Comparison of ENCODE assay signal across 8 cellular contexts in genomic region chr11:68142028-68142412, GRCh38. TPM values are rescaled to one million over a fixed set of nuclear protein-coding genes. Genes with fewer than 3 reads are reported as not detected.
A peak's percentile ranks its signal among the peaks of the same experiment; 100 is the strongest.
DNase-seq lines count a peak whose midpoint lies in the region; ATAC-seq and TF ChIP-seq lines count a peak whose summit lies in the region.

No MANE protein-coding gene starts in this region.

- no peak overlapping the region for H2BK15ac ChIP-seq in mesenchymal stem cell (ENCODE audit: low read depth, poor library complexity, severe bottlenecking)

- 95% methylated on average over 13 of the region's 13 CpGs for WGBS in mesenchymal stem cell

- no peak overlapping the region for H3K14ac ChIP-seq in mesenchymal stem cell (ENCODE audit: low read length in 2 of 2)

- H4K91ac ChIP-seq in mesenchymal stem cell (ENCODE audit: low read length): no peak overlapping the region

- H3K4me3 Mint-ChIP-seq in activated naive CD8-positive, alpha-beta T cell: peak overlapping the region; percentile 40

- H2BK5ac ChIP-seq in mesenchymal stem cell (ENCODE audit: low read depth, low read length, poor library complexity, severe bottlenecking): no peak overlapping the region

- peaks cover 13% of the 10 kb centered on the region for H3K4me1 Mint-ChIP-seq in activated naive CD8-positive, alpha-beta T cell (ENCODE audit: low read depth)

- DNase-seq in DND-41: peak; percentile 73
- DNase-seq in RPMI8226: peak; percentile 92
- DNase-seq in stimulated activated CD4-positive, alpha-beta T cell treated with anti-CD3 and anti-CD28 coated beads, Interleukin-1b, Interleukin-23, amount 100 ng/mL, for 48 hours: peak; percentile 66
- DNase-seq in mesenchymal stem cell: no peak
- no peak for DNase-seq in NCI-H1092 (lab: John Stamatoyannopoulos, UW)
- DNase-seq in NCI-H774 (lab: John Stamatoyannopoulos, UW): no peak

- H3K79me1 ChIP-seq in mesenchymal stem cell (replicated peaks; ENCODE audit: low read length, poor library complexity, severe bottlenecking): no peaks in the 10 kb centered on the region

- H3K9me3 Mint-ChIP-seq in activated naive CD8-positive, alpha-beta T cell (ENCODE audit: low read depth): no peaks in the 10 kb centered on the region

- ATAC-seq in DND-41 (ENCODE audit: insufficient read depth, low read depth) (peak; percentile 88), GM21515 (IDR thresholded peaks at IDR 0.05; ENCODE audit: unreplicated experiment) (no peak)

- no peak overlapping the region for H3K4ac ChIP-seq in mesenchymal stem cell (ENCODE audit: low read depth in 1 of 2, low read length in 2 of 2)

- no peak overlapping the region for H3K27ac Mint-ChIP-seq in activated naive CD8-positive, alpha-beta T cell

- peak overlapping the region; percentile 52 for H3K4me2 ChIP-seq in DND-41 (ENCODE audit: insufficient read depth, low read length)
- no peak overlapping the region for H3K4me2 ChIP-seq in mesenchymal stem cell (ENCODE audit: low read length, poor library complexity, severe bottlenecking)

- H2AK5ac ChIP-seq in mesenchymal stem cell (ENCODE audit: low read length, severe bottlenecking): no peak overlapping the region

- H3K4me1 ChIP-seq in DND-41 (ENCODE audit: insufficient read depth, low read length) (peaks cover 26% of the 10 kb centered on the region), mesenchymal stem cell (ENCODE audit: control insufficient read depth, insufficient read depth, low read depth, low read length) (peaks cover 20% of the 10 kb centered on the region)

- TF ChIP-seq CTCF in DND-41 (IDR thresholded peaks at IDR 0.05; ENCODE audit: borderline replicate concordance, extremely low read depth, low read length, poor library complexity, severe bottlenecking): no peak

- H2BK120ac ChIP-seq in mesenchymal stem cell (ENCODE audit: low read depth, low read length): no peak overlapping the region

- H3K27me3 ChIP-seq in DND-41 (ENCODE audit: insufficient read depth, low read length, poor library complexity) (no peaks in the 10 kb centered on the region), mesenchymal stem cell (ENCODE audit: control insufficient read depth in 1 of 2, insufficient read depth in 1 of 2, low read length in 2 of 2) (peaks cover 0 to 7% of the 10 kb centered on the region in 2 experiments)

- no peak overlapping the region for H3K23ac ChIP-seq in mesenchymal stem cell (ENCODE audit: low read length in 2 of 2)

- H3K9me3 ChIP-seq in DND-41 (ENCODE audit: insufficient read depth, low read length, severe bottlenecking): no peaks in the 10 kb centered on the region
- H3K9me3 ChIP-seq in mesenchymal stem cell (ENCODE audit: control insufficient read depth, low read length): no peaks in the 10 kb centered on the region

- no peaks in the 10 kb centered on the region for H3K36me3 Mint-ChIP-seq in activated naive CD8-positive, alpha-beta T cell

- H2AFZ ChIP-seq in DND-41 (ENCODE audit: low read depth, low read length): no peak overlapping the region
- no peak overlapping the region for H2AFZ ChIP-seq in mesenchymal stem cell (ENCODE audit: low read depth, low read length)

- no peak overlapping the region for H4K8ac ChIP-seq in mesenchymal stem cell (ENCODE audit: low read length)

- peaks cover 2% of the 10 kb centered on the region for H3K27me3 Mint-ChIP-seq in activated naive CD8-positive, alpha-beta T cell

- H3K79me2 ChIP-seq in DND-41 (ENCODE audit: insufficient read depth, low read length): no peaks in the 10 kb centered on the region

- H3K36me3 ChIP-seq in DND-41 (ENCODE audit: insufficient read depth, low read length): no peaks in the 10 kb centered on the region
- H3K36me3 ChIP-seq in mesenchymal stem cell (ENCODE audit: control insufficient read depth in 1 of 2, insufficient read depth in 2 of 2, low read depth in 1 of 2, low read length in 2 of 2): no peaks in the 10 kb centered on the region

- no peak overlapping the region for H2BK12ac ChIP-seq in mesenchymal stem cell (ENCODE audit: low read length in 2 of 2)

- H3K4me3 ChIP-seq in DND-41 (ENCODE audit: low read depth in 1 of 2, low read length in 2 of 2): peak overlapping the region in 1 of 2 experiments; percentile 28; a peak in 2 of 4 replicates
- no peak overlapping the region for H3K4me3 ChIP-seq in mesenchymal stem cell (ENCODE audit: insufficient read depth in 1 of 2, low read depth in 1 of 2, low read length in 2 of 2)

- peaks cover 21% of the 10 kb centered on the region for H4K20me1 ChIP-seq in DND-41 (ENCODE audit: insufficient read depth, low read length)

- H3K18ac ChIP-seq in mesenchymal stem cell (ENCODE audit: low read depth in 1 of 2, low read length in 2 of 2): no peak overlapping the region

- H3K27ac ChIP-seq in DND-41 (ENCODE audit: low read length): peak overlapping the region; percentile 52
- no peak overlapping the region for H3K27ac ChIP-seq in mesenchymal stem cell (ENCODE audit: low read length, poor library complexity, severe bottlenecking)

- H3K9ac ChIP-seq in DND-41 (ENCODE audit: low read depth, low read length) (0 out of 2 replicates have a peak overlapping the region, but pooled peaks have one; percentile 8), mesenchymal stem cell (ENCODE audit: low read length) (no peak overlapping the region)

RNA-seq across cellular contexts. Expression of gene CHKA, which starts 20.8 kb away (rescaled TPM):
- polyA plus RNA-seq in mesenchymal stem cell (2013, experiment 1 of 2): 22.7 TPM
- polyA plus RNA-seq in mesenchymal stem cell (2013, experiment 2 of 2): 22.9 TPM

Comparison
In these comparisons a context has a peak if more than half of its experiments do, and no peak if none do; other contexts are left out.
1. DNase-seq: peak in DND-41 (single experiment), RPMI8226 (single experiment) and stimulated activated CD4-positive, alpha-beta T cell treated with anti-CD3 and anti-CD28 coated beads, Interleukin-1b, Interleukin-23, amount 100 ng/mL, for 48 hours (single experiment); none in mesenchymal stem cell (single experiment), NCI-H1092 (single experiment) and NCI-H774 (single experiment).